In the genomic region with DNA sequence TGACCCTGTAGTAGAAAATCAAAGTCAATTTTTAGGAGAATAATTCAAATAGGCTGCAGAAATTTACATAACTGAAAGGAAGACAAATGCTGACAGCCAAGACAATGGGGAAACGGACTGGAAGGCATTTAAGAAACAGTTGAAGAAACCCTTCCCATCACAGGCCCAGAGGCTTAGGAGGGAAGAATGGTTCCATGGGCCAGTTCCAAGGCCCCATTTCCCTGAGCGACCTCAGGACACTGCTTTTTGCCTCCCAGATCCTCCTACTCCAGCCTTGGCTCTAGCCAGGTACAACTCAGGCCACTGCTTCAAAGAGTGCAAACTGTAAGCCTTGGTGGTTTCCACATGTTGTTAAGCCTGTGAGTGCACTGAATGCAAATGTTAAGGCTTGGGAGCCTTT, we compare ENCODE assay signal across 11 cellular contexts.
"Had no signal": no experiment of that assay in that cellular context is flagged by ENCODE, and none has a peak within 500 bp of the region (broad histone marks: within the 10 kb centered on the region; RNA-seq: fewer than 3 reads in every experiment).

No MANE protein-coding gene starts in this region.

- H3K27ac ChIP-seq: GM23248 had no signal

- DNase-seq: GM23248, GOT3, H7, H9, HCEC 1CT, HFFc6 had no signal

- H3K4me3 ChIP-seq: GM23248, GM23338, HAP-1 had no signal

- ATAC-seq: GM23338, HCT116 had no signal

- H3K4me3 Mint-ChIP-seq: GM23338, H9, HFFc6 had no signal

- H3K4me2 ChIP-seq: GM23338 had no signal

- H3K9me3 ChIP-seq: HAP-1 had no signal

- H3K9ac ChIP-seq: GM23248 had no signal

- FAIRE-seq: H1, H54 had no signal

- H2AFZ ChIP-seq: GM23248, GM23338 had no signal

- H3K36me3 ChIP-seq: HAP-1 had no signal

- H3K4me1 ChIP-seq: HAP-1 had no signal

- H3K27ac Mint-ChIP-seq: GM23338, H9, HFFc6 had no signal
